13 cellular contexts compared by ENCODE assay signal in the genomic region with DNA sequence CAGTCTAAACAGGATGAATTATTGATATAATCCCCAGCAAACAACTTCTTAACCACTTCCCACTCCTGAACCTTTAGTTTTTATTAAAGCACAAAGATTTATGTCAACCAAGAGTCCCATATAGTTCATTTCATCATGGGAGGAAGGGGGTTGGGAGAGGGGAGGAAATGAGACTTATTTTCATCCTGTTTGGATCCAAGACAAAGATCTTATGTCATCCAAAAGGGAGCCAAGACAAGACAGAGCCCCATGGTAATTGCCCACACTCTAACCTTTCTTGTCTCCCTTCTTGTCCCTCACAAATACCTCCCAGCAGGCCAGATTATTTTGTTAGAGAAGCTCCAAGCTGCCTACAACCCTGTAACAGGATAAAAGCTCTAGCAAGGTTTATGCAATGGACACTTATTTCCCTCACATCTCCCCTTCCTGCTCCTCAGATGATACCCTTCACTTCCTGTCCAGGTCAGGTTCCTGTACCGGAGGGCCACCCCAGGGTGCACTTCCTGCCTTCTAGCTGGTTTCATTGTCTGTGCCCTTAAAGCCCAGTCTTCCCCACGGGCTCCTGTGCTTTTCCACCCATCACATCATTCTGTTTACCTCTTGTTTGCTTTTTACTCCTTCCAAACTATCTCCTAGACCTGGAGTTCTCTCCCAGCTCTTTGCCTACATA.
DNase-seq lines count a peak whose midpoint lies in the region; ATAC-seq, FAIRE-seq and TF ChIP-seq lines count a peak whose summit lies in the region.
"Had no signal": no experiment of that assay in that cellular context is flagged by ENCODE, and none has a peak within 500 bp of the region (broad histone marks: within the 10 kb centered on the region; RNA-seq: fewer than 3 reads in every experiment).

No MANE protein-coding gene starts in this region.

- no TSS peak for BruUV-seq in K562 (replicated peaks; lab: Mats Ljungman, UMichigan)

- DNase-seq in activated CD8-positive, alpha-beta memory T cell treated with anti-CD3 and anti-CD28 coated beads, Interleukin-2, amount 10 ng/mL, durations not matched to agents 7 days and 5 days: peak; percentile 65
- DNase-seq in activated CD8-positive, alpha-beta memory T cell treated with anti-CD3 and anti-CD28 coated beads for 24 hours: no peak
- no peak for DNase-seq in K562 (ENCODE audit: extremely low read depth in 1 of 4, low spot score in 3 of 4)
- no peak for DNase-seq in neuronal stem cell (ENCODE audit: low spot score)
- no peak for DNase-seq in NCI-H510A treated with DMSO at 0.1 percent for 48 hours (lab: John Stamatoyannopoulos, UW)
- no peak for DNase-seq in head of caudate nucleus
- DNase-seq: activated CD4-positive, CD25-positive, alpha-beta regulatory T cell treated with anti-CD3 and anti-CD28 coated beads, Interleukin-2, amount 50 U/mL, for 72 hours; cerebellar nuclear complex; HFFc6; posterior cingulate gyrus had no signal

- TF ChIP-seq RAD21 in K562 (CRISPR knock-in tag; conservative IDR thresholded peaks at IDR 0.05 in 1 of 2, IDR thresholded peaks at IDR 0.05 in 1 of 2): no peak

- no peak overlapping the region for H2BK5ac ChIP-seq in neuronal stem cell (ENCODE audit: low read length)

- H4K20me1 ChIP-seq in Loucy (ENCODE audit: insufficient read depth, low read length, poor library complexity, severe bottlenecking) (no peaks in the 10 kb centered on the region), K562 (replicated peaks; ENCODE audit: control insufficient read depth, insufficient read depth, low read length) (no peaks in the 10 kb centered on the region)

- no peaks in the 10 kb centered on the region for H3K9me2 ChIP-seq in Loucy (replicated peaks; ENCODE audit: low read depth, low read length)

- H3K79me2 ChIP-seq in Loucy (ENCODE audit: insufficient read depth, low read length) (no peaks in the 10 kb centered on the region), K562 (ENCODE audit: control insufficient read depth, insufficient read depth, low read length) (no peaks in the 10 kb centered on the region)
- H3K79me2 ChIP-seq: hepatocyte had no signal

- H3K27me3 Mint-ChIP-seq in activated CD8-positive, alpha-beta memory T cell treated with anti-CD3 and anti-CD28 coated beads, Interleukin-2, amount 10 ng/mL, durations not matched to agents 7 days and 5 days: no peaks in the 10 kb centered on the region

- TF ChIP-seq POLR2A in K562 (conservative IDR thresholded peaks at IDR 0.05): no peak

- no peaks in the 10 kb centered on the region for H3K9me3 Mint-ChIP-seq in activated CD8-positive, alpha-beta memory T cell treated with anti-CD3 and anti-CD28 coated beads, Interleukin-2, amount 10 ng/mL, durations not matched to agents 7 days and 5 days (ENCODE audit: low read depth)
- H3K9me3 Mint-ChIP-seq: HFFc6 had no signal

- TF ChIP-seq CTCF in Loucy (conservative IDR thresholded peaks at IDR 0.05; ENCODE audit: low read length) (no peak), K562 (IDR thresholded peaks at IDR 0.05 in 2 of 3, conservative IDR thresholded peaks at IDR 0.05 in 1 of 3; ENCODE audit: insufficient read depth in 2 of 3, low read depth in 1 of 3, low read length in 3 of 3) (no peak)

- intact Hi-C loops in K562 (cut with micrococcal nuclease) (no loop called here), head of caudate nucleus (cut with DNase I) (no loop called here)

- H3K36me3 ChIP-seq in Loucy (ENCODE audit: insufficient read depth, low read length): no peaks in the 10 kb centered on the region
- no peaks in the 10 kb centered on the region for H3K36me3 ChIP-seq in K562 (ENCODE audit: control insufficient read depth, insufficient read depth, low read length)
- H3K36me3 ChIP-seq in neuronal stem cell (replicated peaks in 1 of 2; ENCODE audit: control insufficient read depth in 2 of 2, insufficient read depth in 2 of 2, low read length in 2 of 2): no peaks in the 10 kb centered on the region

- no peak for ATAC-seq in activated CD8-positive, alpha-beta memory T cell treated with anti-CD3 and anti-CD28 coated beads, Interleukin-2, amount 10 ng/mL, durations not matched to agents 7 days and 5 days
- ATAC-seq in K562 (peak; percentile 53; the same call in 1 of the 3 replicates), HG03196 (IDR thresholded peaks at IDR 0.05; ENCODE audit: unreplicated experiment) (no peak)

- no peak overlapping the region for H3K23ac ChIP-seq in neuronal stem cell (ENCODE audit: low read depth, low read length, poor library complexity)

- H3K4me3 Mint-ChIP-seq in activated CD8-positive, alpha-beta memory T cell treated with anti-CD3 and anti-CD28 coated beads, Interleukin-2, amount 10 ng/mL, durations not matched to agents 7 days and 5 days: peak overlapping the region; percentile 7
- H3K4me3 Mint-ChIP-seq: HFFc6 had no signal

- no peak overlapping the region for H3K14ac ChIP-seq in neuronal stem cell (ENCODE audit: low read length)

- no peak overlapping the region for H3K4ac ChIP-seq in neuronal stem cell (ENCODE audit: low read length)

- no peak overlapping the region for H4K8ac ChIP-seq in neuronal stem cell (ENCODE audit: low read depth, low read length)

- POLR2A ChIA-PET in K562 (lab: Yijun Ruan, JAX): interaction anchor here (0.6 to 1.5 kb wide), 2 partner anchors 11 to 128 kb away, joined by 3 read pairs; no protein-coding TSS in a partner anchor

- CTCF ChIA-PET in activated CD8-positive, alpha-beta memory T cell treated with anti-CD3 and anti-CD28 coated beads, Interleukin-2, amount 10 ng/mL, durations not matched to agents 7 days and 5 days (lab: Charles Lee): interaction anchor here (1.1 to 1.6 kb wide), 4 partner anchors 24 to 110 kb away, joined by 3 to 4 read pairs (median 3); no protein-coding TSS in a partner anchor
- CTCF ChIA-PET in K562 (lab: Yijun Ruan, JAX; ENCODE audit: low intra/inter-chr PET ratio): no interaction called here

- H3K9me1 ChIP-seq in K562 (ENCODE audit: control insufficient read depth, insufficient read depth, low read length): no peaks in the 10 kb centered on the region

- H3K9me3 ChIP-seq in Loucy (ENCODE audit: insufficient read depth, low read depth, low read length) (no peaks in the 10 kb centered on the region), K562 (replicated peaks; ENCODE audit: control insufficient read depth, insufficient read depth, low read depth, low read length) (no peaks in the 10 kb centered on the region), neuronal stem cell (replicated peaks in 1 of 2; ENCODE audit: control insufficient read depth in 2 of 2, insufficient read depth in 1 of 2, low read depth in 1 of 2, low read length in 2 of 2) (no peaks in the 10 kb centered on the region)

- FAIRE-seq in K562 (lab: Jason Lieb, UNC): no peak

- WGBS in K562 (ENCODE audit: insufficient coverage, low coverage, missing lambda C conversion rate): 8% methylated on average over 2 of the region's 2 CpGs
- no CpG with 5 or more reads among the region's 2 CpGs for WGBS in neuronal stem cell (ENCODE audit: extremely low coverage in 2 of 2, insufficient read length in 2 of 2, insufficient replicate concordance in 1 of 2), 2 donors

- H3K27ac ChIP-seq in K562 (ENCODE audit: extremely low read depth, low read depth, low read length) (no peak overlapping the region), neuronal stem cell (replicated peaks; ENCODE audit: low read length) (no peak overlapping the region)
- H3K27ac ChIP-seq: hepatocyte had no signal

- H2BK120ac ChIP-seq in neuronal stem cell (ENCODE audit: low read depth, low read length): no peak overlapping the region

- no peak overlapping the region for H2AK5ac ChIP-seq in neuronal stem cell (ENCODE audit: low read depth, low read length)

- H4K91ac ChIP-seq in neuronal stem cell (ENCODE audit: low read depth, low read length, poor library complexity): no peak overlapping the region

- peaks cover 3% of the 10 kb centered on the region for H3F3A ChIP-seq in Loucy (ENCODE audit: low read depth)

- H2BK12ac ChIP-seq in neuronal stem cell (ENCODE audit: low read length): no peak overlapping the region

- no peak overlapping the region for H2BK15ac ChIP-seq in neuronal stem cell (ENCODE audit: low read length)

- H3K9ac ChIP-seq in Loucy (ENCODE audit: low read depth, low read length, poor library complexity, severe bottlenecking): peak overlapping the region; percentile 28
- H3K9ac ChIP-seq in K562 (ENCODE audit: insufficient read depth in 1 of 2, low read depth in 2 of 2, low read length in 2 of 2): no peak overlapping the region
- H3K9ac ChIP-seq in neuronal stem cell (ENCODE audit: low read depth, low read length, poor library complexity): no peak overlapping the region

- H2AFZ ChIP-seq in Loucy (ENCODE audit: low read length) (peak overlapping the region; percentile 64), K562 (ENCODE audit: low read depth, low read length) (peak overlapping the region; percentile 64), neuronal stem cell (ENCODE audit: low read length) (peak overlapping the region; percentile 64)

- H3K36me3 Mint-ChIP-seq in activated CD8-positive, alpha-beta memory T cell treated with anti-CD3 and anti-CD28 coated beads, Interleukin-2, amount 10 ng/mL, durations not matched to agents 7 days and 5 days: peaks cover 4% of the 10 kb centered on the region

- H3K4me2 ChIP-seq in Loucy (ENCODE audit: low read depth, low read length, poor library complexity, severe bottlenecking) (peak overlapping the region; percentile 54), K562 (ENCODE audit: insufficient read depth, low read length) (no peak overlapping the region), neuronal stem cell (ENCODE audit: insufficient read depth, low read length, poor library complexity, severe bottlenecking) (no peak overlapping the region)
- H3K4me2 ChIP-seq: hepatocyte had no signal

- in situ Hi-C loops in K562 (cut with MboI): no loop called here

- H3K27me3 ChIP-seq in Loucy (ENCODE audit: insufficient read depth, low read length, poor library complexity, severe bottlenecking) (no peaks in the 10 kb centered on the region), K562 (ENCODE audit: control insufficient read depth in 2 of 2, insufficient read depth in 2 of 2, low read length in 2 of 2) (no peaks in the 10 kb centered on the region; a peak in 1 of 5 replicates), neuronal stem cell (ENCODE audit: control insufficient read depth in 3 of 3, insufficient read depth in 3 of 3, low read depth in 1 of 3, low read length in 3 of 3) (no peaks in the 10 kb centered on the region)
- H3K27me3 ChIP-seq: hepatocyte had no signal

- H3K4me3 ChIP-seq in Loucy (ENCODE audit: low read length, poor library complexity, severe bottlenecking) (peak overlapping the region; percentile 31), K562 (no peak overlapping the region), neuronal stem cell (ENCODE audit: low read length in 2 of 2) (no peak overlapping the region)
- H3K4me3 ChIP-seq: hepatocyte had no signal

- H3K18ac ChIP-seq in neuronal stem cell (ENCODE audit: low read length): no peak overlapping the region

- H3K4me1 ChIP-seq in Loucy (ENCODE audit: insufficient read depth, low read length, poor library complexity, severe bottlenecking): peaks cover 57% of the 10 kb centered on the region
- H3K4me1 ChIP-seq in K562 (replicated peaks in 1 of 2; ENCODE audit: control insufficient read depth in 2 of 2, insufficient read depth in 2 of 2, low read length in 2 of 2): peaks cover 0 to 21% of the 10 kb centered on the region in 2 experiments; a peak in 3 of 5 replicates
- peaks cover 2 to 3% of the 10 kb centered on the region in 2 donors for H3K4me1 ChIP-seq in neuronal stem cell (ENCODE audit: control insufficient read depth in 2 of 2, insufficient read depth in 1 of 2, low read depth in 1 of 2, low read length in 2 of 2)

- peaks cover 63% of the 10 kb centered on the region for H3K4me1 Mint-ChIP-seq in activated CD8-positive, alpha-beta memory T cell treated with anti-CD3 and anti-CD28 coated beads, Interleukin-2, amount 10 ng/mL, durations not matched to agents 7 days and 5 days

- no peaks in the 10 kb centered on the region for H3K79me1 ChIP-seq in neuronal stem cell (ENCODE audit: low read depth, low read length)

- no peak for TF ChIP-seq EP300 in K562 (IDR thresholded peaks at IDR 0.05; ENCODE audit: low read length)

- H3K27ac Mint-ChIP-seq in activated CD8-positive, alpha-beta memory T cell treated with anti-CD3 and anti-CD28 coated beads, Interleukin-2, amount 10 ng/mL, durations not matched to agents 7 days and 5 days: peak overlapping the region; percentile 85
- H3K27ac Mint-ChIP-seq: HFFc6 had no signal
